Comparison of ENCODE assay signal across 8 cellular contexts in the genomic region with DNA sequence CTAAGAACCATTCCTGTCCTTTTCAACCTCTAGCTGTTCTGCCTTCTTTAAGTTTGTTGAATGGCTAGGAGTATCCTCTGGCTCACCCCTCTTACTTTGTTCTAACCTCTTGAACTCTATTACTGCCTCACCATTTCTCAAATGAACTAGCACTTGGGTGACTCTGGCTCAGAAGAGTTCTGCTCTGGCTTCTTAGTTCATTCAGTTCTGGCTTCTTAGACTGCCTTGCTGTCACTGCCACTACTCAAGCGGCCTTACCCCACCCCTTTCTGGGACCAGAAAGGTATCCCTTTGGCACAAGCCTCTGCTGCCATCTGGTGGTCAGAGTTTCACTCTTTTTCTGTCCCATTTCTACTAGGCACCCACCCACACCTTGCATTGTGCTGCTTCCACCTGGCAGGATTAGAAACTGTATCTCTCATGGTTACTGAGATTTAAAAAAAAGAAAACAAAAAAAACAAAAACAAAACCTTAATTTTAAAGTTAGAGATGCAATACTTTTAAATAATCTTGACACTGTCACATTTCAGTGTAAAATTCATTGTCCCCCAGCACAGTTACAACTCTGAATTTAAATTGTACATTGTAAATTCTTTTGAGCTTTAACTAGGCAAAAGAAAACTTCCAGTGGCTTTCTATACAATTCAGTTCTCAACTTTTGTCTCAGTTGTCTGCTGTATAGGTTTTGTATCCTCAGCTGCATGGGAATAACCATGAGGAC. TPM values are rescaled to one million over a fixed set of nuclear protein-coding genes. Genes with fewer than 3 reads are reported as not detected.
DNase-seq lines count a peak whose midpoint lies in the region; ATAC-seq, FAIRE-seq and TF ChIP-seq lines count a peak whose summit lies in the region.

No MANE protein-coding gene starts in this region.

- no peaks in the 10 kb centered on the region for H3K27me3 ChIP-seq in keratinocyte (ENCODE audit: control insufficient read depth, extremely low read depth, insufficient read depth, low read length)

- H3K36me3 Mint-ChIP-seq in WTC11 = no peaks in the 10 kb centered on the region; the same call in 1 of the 2 replicates

- no peak overlapping the region for H2AFZ ChIP-seq in keratinocyte (ENCODE audit: control insufficient read depth, low read length)

- no peaks in the 10 kb centered on the region for H3K9me1 ChIP-seq in keratinocyte (ENCODE audit: control insufficient read depth, extremely low read depth, insufficient read depth, low read length)

- dilution Hi-C loops in keratinocyte (cut with MboI; ENCODE audit: extremely low pct_ligation_motif_present, low sequenced_read_pairs) = no loop called here

- H3K9ac ChIP-seq in keratinocyte (ENCODE audit: control insufficient read depth, extremely low read depth, insufficient read depth, low read length) = no peak overlapping the region

- no peak overlapping the region for H3K4me3 Mint-ChIP-seq in WTC11

- H3K27ac Mint-ChIP-seq in WTC11 = no peak overlapping the region

- peak; percentile 65 for DNase-seq in AG09319 (ENCODE audit: extremely low read depth, low read depth)
- peak; percentile 26 for DNase-seq in NCI-H2227 treated with DMSO at 0.1 percent for 48 hours (lab: John Stamatoyannopoulos, UW)
- DNase-seq in WTC11 (ENCODE audit: low spot score) = peak; percentile 90
- DNase-seq in cardiac fibroblast (ENCODE audit: low read depth in 2 of 2) = peak; percentile 92 to 95
- DNase-seq in keratinocyte (ENCODE audit: low read depth, low spot score) = peak; percentile 42
- peak; percentile 63 to 66 for DNase-seq in stimulated activated CD4-positive, alpha-beta T cell treated with anti-CD3 and anti-CD28 coated beads, Interleukin-2, amount 100 ng/mL, for 24 hours

- H3K4me1 ChIP-seq in keratinocyte (ENCODE audit: control insufficient read depth, extremely low read depth, insufficient read depth, low read length) = no peaks in the 10 kb centered on the region

- no peaks in the 10 kb centered on the region for H3K4me1 Mint-ChIP-seq in WTC11

- no peak overlapping the region for H3K27ac ChIP-seq in keratinocyte (ENCODE audit: control insufficient read depth, insufficient read depth, low read length)

- no peaks in the 10 kb centered on the region for H3K27me3 Mint-ChIP-seq in WTC11 (ENCODE audit: low read depth)

- H3K4me2 ChIP-seq in keratinocyte (ENCODE audit: control insufficient read depth, extremely low read depth, insufficient read depth, low read depth, low read length) = no peak overlapping the region

- peak; percentile 75 for TF ChIP-seq CTCF in AG09319 (IDR thresholded peaks at IDR 0.05; ENCODE audit: low read depth, low read length)
- TF ChIP-seq CTCF in WTC11 (IDR thresholded peaks at IDR 0.05) = peak; percentile 81
- peak; percentile 79 for TF ChIP-seq CTCF in cardiac fibroblast (IDR thresholded peaks at IDR 0.05; ENCODE audit: low read depth, low read length)
- peak; percentile 75 to 85 (median 79) for TF ChIP-seq CTCF in keratinocyte (optimal IDR thresholded peaks at IDR 0.05 in 1 of 3, IDR thresholded peaks at IDR 0.05 in 1 of 3, conservative IDR thresholded peaks at IDR 0.05 in 1 of 3; ENCODE audit: extremely low read depth in 1 of 3, insufficient read depth in 2 of 3, low read length in 3 of 3)

- H3K36me3 ChIP-seq in keratinocyte (ENCODE audit: control insufficient read depth in 2 of 2, extremely low read depth in 1 of 2, insufficient read depth in 2 of 2, low read length in 2 of 2) = no peaks in the 10 kb centered on the region

- CTCF ChIA-PET in WTC11 (lab: Charles Lee) = interaction anchor here (0.6 to 1.6 kb wide), 3 partner anchors 461 to 464 kb away, joined by 3 to 5 read pairs (median 4); no protein-coding TSS in a partner anchor

- no peaks in the 10 kb centered on the region for H4K20me1 ChIP-seq in keratinocyte (ENCODE audit: control insufficient read depth, extremely low read depth, insufficient read depth, low read length)

- no peaks in the 10 kb centered on the region for H3K79me2 ChIP-seq in keratinocyte (ENCODE audit: control insufficient read depth, insufficient read depth, low read length)

- H3K4me3 ChIP-seq in cardiac fibroblast (replicated peaks in 1 of 2; ENCODE audit: low read depth in 2 of 2, low read length in 2 of 2) (no peak overlapping the region), keratinocyte (ENCODE audit: control insufficient read depth in 2 of 3, extremely low read depth in 1 of 3, insufficient read depth in 2 of 3, low read depth in 1 of 3, low read length in 3 of 3) (no peak overlapping the region)

- POLR2A ChIA-PET in WTC11 (lab: Charles Lee) = no interaction called here

- H3K9me3 Mint-ChIP-seq in WTC11 = peaks cover 12% of the 10 kb centered on the region

- FAIRE-seq in keratinocyte (lab: Jason Lieb, UNC) = peak; percentile 26

- ATAC-seq in GM19025 (IDR thresholded peaks at IDR 0.05; ENCODE audit: low read depth, unreplicated experiment) = peak; percentile 83
- peak; percentile 97 for ATAC-seq in HG03175 (IDR thresholded peaks at IDR 0.05; ENCODE audit: unreplicated experiment)
- peak; percentile 99 for ATAC-seq in WTC11

- no peaks in the 10 kb centered on the region for H3K9me3 ChIP-seq in keratinocyte (ENCODE audit: control insufficient read depth, low read depth, low read length)

TF ChIP-seq in WTC11, 78 proteins besides CTCF, POLR2A, EP300 and RAD21 (continues in another document):
- TF ChIP-seq, protein P1, sequence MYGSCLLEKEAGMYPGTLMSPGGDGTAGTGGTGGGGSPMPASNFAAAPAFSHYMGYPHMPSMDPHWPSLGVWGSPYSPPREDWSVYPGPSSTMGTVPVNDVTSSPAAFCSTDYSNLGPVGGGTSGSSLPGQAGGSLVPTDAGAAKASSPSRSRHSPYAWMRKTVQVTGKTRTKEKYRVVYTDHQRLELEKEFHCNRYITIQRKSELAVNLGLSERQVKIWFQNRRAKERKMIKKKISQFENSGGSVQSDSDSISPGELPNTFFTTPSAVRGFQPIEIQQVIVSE (CRISPR knock-in tag; IDR thresholded peaks at IDR 0.05; ENCODE audit: borderline replicate concordance) = no peak
- no peak for TF ChIP-seq ZBTB21 (CRISPR knock-in tag; IDR thresholded peaks at IDR 0.05; ENCODE audit: borderline replicate concordance)
- no peak for TF ChIP-seq ATF1 (CRISPR knock-in tag; IDR thresholded peaks at IDR 0.05)
- TF ChIP-seq, protein P2, sequence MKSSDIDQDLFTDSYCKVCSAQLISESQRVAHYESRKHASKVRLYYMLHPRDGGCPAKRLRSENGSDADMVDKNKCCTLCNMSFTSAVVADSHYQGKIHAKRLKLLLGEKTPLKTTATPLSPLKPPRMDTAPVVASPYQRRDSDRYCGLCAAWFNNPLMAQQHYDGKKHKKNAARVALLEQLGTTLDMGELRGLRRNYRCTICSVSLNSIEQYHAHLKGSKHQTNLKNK (CRISPR knock-in tag; IDR thresholded peaks at IDR 0.05) = no peak
- TF ChIP-seq NR1H2 (CRISPR knock-in tag; IDR thresholded peaks at IDR 0.05) = no peak
- TF ChIP-seq, protein P3, sequence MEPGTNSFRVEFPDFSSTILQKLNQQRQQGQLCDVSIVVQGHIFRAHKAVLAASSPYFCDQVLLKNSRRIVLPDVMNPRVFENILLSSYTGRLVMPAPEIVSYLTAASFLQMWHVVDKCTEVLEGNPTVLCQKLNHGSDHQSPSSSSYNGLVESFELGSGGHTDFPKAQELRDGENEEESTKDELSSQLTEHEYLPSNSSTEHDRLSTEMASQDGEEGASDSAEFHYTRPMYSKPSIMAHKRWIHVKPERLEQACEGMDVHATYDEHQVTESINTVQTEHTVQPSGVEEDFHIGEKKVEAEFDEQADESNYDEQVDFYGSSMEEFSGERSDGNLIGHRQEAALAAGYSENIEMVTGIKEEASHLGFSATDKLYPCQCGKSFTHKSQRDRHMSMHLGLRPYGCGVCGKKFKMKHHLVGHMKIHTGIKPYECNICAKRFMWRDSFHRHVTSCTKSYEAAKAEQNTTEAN (CRISPR knock-in tag; IDR thresholded peaks at IDR 0.05) = no peak
- TF ChIP-seq GRHL2 (CRISPR knock-in tag; IDR thresholded peaks at IDR 0.05; ENCODE audit: insufficient replicate concordance, severe bottlenecking) = no peak
- no peak for TF ChIP-seq OVOL2 (CRISPR knock-in tag; IDR thresholded peaks at IDR 0.05; ENCODE audit: borderline replicate concordance)
- no peak for TF ChIP-seq NR2C2 (CRISPR knock-in tag; IDR thresholded peaks at IDR 0.05)
- no peak for TF ChIP-seq ZNF219 (CRISPR knock-in tag; IDR thresholded peaks at IDR 0.05; ENCODE audit: borderline replicate concordance)
- TF ChIP-seq, protein P4, sequence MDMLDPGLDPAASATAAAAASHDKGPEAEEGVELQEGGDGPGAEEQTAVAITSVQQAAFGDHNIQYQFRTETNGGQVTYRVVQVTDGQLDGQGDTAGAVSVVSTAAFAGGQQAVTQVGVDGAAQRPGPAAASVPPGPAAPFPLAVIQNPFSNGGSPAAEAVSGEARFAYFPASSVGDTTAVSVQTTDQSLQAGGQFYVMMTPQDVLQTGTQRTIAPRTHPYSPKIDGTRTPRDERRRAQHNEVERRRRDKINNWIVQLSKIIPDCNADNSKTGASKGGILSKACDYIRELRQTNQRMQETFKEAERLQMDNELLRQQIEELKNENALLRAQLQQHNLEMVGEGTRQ (CRISPR knock-in tag; IDR thresholded peaks at IDR 0.05) = no peak
- TF ChIP-seq, protein P5, sequence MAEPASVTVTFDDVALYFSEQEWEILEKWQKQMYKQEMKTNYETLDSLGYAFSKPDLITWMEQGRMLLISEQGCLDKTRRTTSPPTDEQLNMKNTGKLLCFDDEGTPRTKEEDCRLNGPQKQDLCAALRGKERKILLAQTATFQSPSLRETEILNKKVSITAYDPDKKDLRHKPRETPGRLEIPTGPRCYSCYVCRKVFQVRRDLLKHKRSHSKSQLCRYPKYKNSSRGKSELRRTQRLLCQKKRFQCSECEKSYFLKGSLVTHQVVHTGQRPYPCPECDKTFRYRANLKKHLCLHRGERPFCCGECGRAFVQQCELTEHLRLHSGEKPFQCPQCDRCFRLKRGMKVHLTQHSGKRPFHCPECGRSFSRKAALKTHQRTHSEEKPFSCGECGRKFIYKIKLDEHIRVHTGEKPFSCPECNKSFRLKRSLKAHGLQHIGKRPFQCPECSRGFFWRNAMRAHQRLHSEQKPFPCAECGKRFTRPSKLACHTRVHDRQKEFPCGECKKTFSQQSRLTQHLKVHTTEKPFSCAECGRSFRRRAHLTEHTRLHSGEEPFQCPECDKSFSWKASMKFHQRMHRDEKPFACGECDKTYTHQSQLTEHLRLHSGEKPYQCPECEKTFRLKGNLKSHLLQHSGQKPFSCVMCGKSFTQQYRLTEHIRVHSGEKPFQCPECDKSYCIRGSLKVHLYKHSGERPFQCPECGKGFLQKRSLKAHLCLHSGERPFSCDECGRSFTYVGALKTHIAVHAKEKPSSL (CRISPR knock-in tag; conservative IDR thresholded peaks at IDR 0.05) = no peak

RNA-seq across cellular contexts. Expression of a gene that starts 6.9 kb away (rescaled TPM):
- 0.14 TPM in 1 of 3 replicates, not detected in the others for total RNA-seq in WTC11 (2021)
- polyA plus RNA-seq in keratinocyte = 0.14 to 0.99 TPM (median 0.46 TPM) in 3 replicates
- polyA plus RNA-seq in keratinocyte (2011; ENCODE audit: low read depth) = 5.5 TPM
- polyA plus RNA-seq in keratinocyte (2011; cell fraction: cytosol; rRNA removed) = 0.09 and 0.12 TPM in 2 replicates
- polyA plus RNA-seq in keratinocyte (2011; cell fraction: nucleus; rRNA removed) = 2.7 and 2.8 TPM in 2 replicates
- 0.17 and 2.1 TPM in 2 replicates for polyA plus RNA-seq in keratinocyte (2012; ENCODE audit: low replicate concordance)
- 1.6 to 3.3 TPM in 2 of 3 replicates, not detected in the other for polyA minus RNA-seq in keratinocyte
- not detected for polyA minus RNA-seq in keratinocyte (2011; cell fraction: cytosol; rRNA and poly(A)+ RNA removed)
- 2.1 and 7.1 TPM in 2 replicates for polyA minus RNA-seq in keratinocyte (2011; cell fraction: nucleus; rRNA and poly(A)+ RNA removed)

Comparison
In these comparisons a context has a peak if more than half of its experiments do, and no peak if none do; other contexts are left out.
1. DNase-seq: peak in every context shown above with its lines; median percentile 94 in cardiac fibroblast; 90 in WTC11; 65 in AG09319; 64 in stimulated activated CD4-positive, alpha-beta T cell treated with anti-CD3 and anti-CD28 coated beads, Interleukin-2, amount 100 ng/mL, for 24 hours; 42 in keratinocyte; 26 in NCI-H2227 treated with DMSO at 0.1 percent for 48 hours.